Comparison of ENCODE assay signal across 32 cellular contexts in the genomic region with DNA sequence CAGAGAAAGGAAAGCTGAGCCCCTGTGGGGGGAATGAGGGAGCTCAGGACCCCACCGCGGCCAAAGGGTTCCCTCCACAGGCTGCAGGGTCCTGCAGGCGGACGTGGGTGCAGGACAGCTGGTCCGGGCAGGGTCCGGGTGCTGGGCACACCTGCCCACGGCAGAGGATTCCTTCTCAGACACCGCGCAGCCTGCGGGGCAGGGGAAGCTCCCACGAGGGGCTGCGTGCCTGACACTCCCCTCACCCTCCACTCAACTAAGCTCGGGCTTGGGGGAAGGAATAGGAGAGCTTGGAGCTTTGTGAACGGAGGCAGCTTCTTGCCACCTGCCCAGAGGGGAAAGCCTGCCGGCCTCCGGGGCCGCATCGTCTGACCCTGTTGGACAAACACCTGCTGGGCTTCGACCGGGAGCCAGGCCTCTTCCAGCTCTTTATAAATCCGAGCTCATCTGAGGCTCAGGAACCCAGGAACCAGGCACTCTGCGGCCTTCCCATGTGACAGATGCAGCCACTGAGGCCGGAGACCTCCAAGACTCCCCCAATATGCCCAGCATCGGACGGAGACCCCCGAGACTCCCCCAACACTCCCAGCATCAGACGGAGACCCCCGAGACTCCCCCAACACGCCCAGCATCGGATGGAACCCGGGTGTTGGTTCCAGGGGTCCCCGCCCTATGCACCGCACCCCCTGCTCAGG.
"Had no signal": no experiment of that assay in that cellular context is flagged by ENCODE, and none has a peak within 500 bp of the region (broad histone marks: within the 10 kb centered on the region; RNA-seq: fewer than 3 reads in every experiment).

No MANE protein-coding gene starts in this region.

- H3K9me3 ChIP-seq: Peyer's patch, SJCRH30 had no signal

- ATAC-seq: activated CD8-positive, alpha-beta memory T cell treated with anti-CD3 and anti-CD28 coated beads, Interleukin-2, amount 10 ng/mL, durations not matched to agents 7 days and 5 days; activated naive CD8-positive, alpha-beta T cell treated with anti-CD3 and anti-CD28 coated beads, Interleukin-2, amount 50 U/mL, for 24 hours had no signal

- H3K27me3 ChIP-seq: Peyer's patch, SJCRH30 had no signal

- H3K27ac ChIP-seq: brain microvascular endothelial cell, Peyer's patch, SJCRH30, SK-N-MC, WERI-Rb-1 had no signal

- DNase-seq: activated CD4-positive, alpha-beta memory T cell treated with anti-CD3 and anti-CD28 coated beads, Interleukin-2, amount 10 ng/mL, durations not matched to agents 7 days and 5 days; activated CD4-positive, alpha-beta T cell treated with anti-CD3 and anti-CD28 coated beads for 1 hour; activated CD4-positive, alpha-beta T cell treated with anti-CD3 and anti-CD28 coated beads for 48 hours; activated CD4-positive, CD25-positive, alpha-beta regulatory T cell; activated CD8-positive, alpha-beta memory T cell treated with anti-CD3 and anti-CD28 coated beads for 24 hours; activated CD8-positive, alpha-beta memory T cell treated with anti-CD3 and anti-CD28 coated beads, Interleukin-2, amount 10 ng/mL, durations not matched to agents 7 days and 5 days; activated CD8-positive, alpha-beta memory T cell treated with anti-CD3 and anti-CD28 coated beads, Interleukin-2, amount 50 U/mL, for 48 hours; activated effector memory CD4-positive, alpha-beta T cell treated with Interleukin-2 at 50 U/mL for 16 hours; activated naive CD4-positive, alpha-beta T cell treated with anti-CD3 and anti-CD28 coated beads, Interleukin-2, amount 10 ng/mL, durations not matched to agents 7 days and 5 days; activated naive CD8-positive, alpha-beta T cell treated with anti-CD3 and anti-CD28 coated beads, Interleukin-2, amount 50 U/mL, for 24 hours; activated T-cell treated with anti-CD3 and anti-CD28 coated beads, Interleukin-2, amount 50 U/mL, for 48 hours; anterior cingulate cortex; brain microvascular endothelial cell; Karpas-422; KBM-7; NCI-H1105; NCI-H1417 treated with DMSO at 0.1 percent for 48 hours; NCI-H187 treated with DMSO at 0.1 percent for 48 hours; NCI-H2081; NCI-H2171 treated with DMSO at 0.1 percent for 48 hours; NCI-H2227 treated with DMSO at 0.1 percent for 48 hours; NCI-H446; NCI-H510A treated with DMSO at 0.1 percent for 48 hours; NCI-H69; NCI-H82; PC-3; Peyer's patch; RPMI8226; SJCRH30; T1000; WERI-Rb-1 had no signal

- H3K4me3 ChIP-seq: Peyer's patch, SJCRH30, SK-N-MC had no signal

- H3K4me1 ChIP-seq: Peyer's patch, SJCRH30 had no signal

- H3K36me3 ChIP-seq: brain microvascular endothelial cell, Peyer's patch, SJCRH30, WERI-Rb-1 had no signal
